In the genomic region with DNA sequence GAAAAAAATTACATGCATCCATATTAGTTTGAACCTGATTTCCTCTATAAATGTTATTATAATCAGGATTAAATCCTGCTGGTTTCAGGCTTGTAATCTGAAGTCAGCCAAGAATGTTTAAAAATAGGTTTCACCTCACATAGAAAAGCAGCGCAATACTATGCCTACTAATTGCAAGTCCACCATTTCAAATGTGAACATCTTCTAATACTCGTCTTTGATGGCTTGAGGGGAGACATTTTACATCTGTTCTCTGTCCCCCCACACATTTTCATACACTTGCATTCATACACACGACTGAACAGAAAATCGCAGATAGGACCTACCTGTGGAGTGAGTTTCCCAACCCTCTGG, we compare ENCODE assay signal across 23 cellular contexts. TPM values are rescaled to one million over a fixed set of nuclear protein-coding genes. Genes with fewer than 3 reads are reported as not detected.
DNase-seq lines count a peak whose midpoint lies in the region; ATAC-seq, FAIRE-seq and TF ChIP-seq lines count a peak whose summit lies in the region.
"Had no signal": no experiment of that assay in that cellular context is flagged by ENCODE, and none has a peak within 500 bp of the region (broad histone marks: within the 10 kb centered on the region; RNA-seq: fewer than 3 reads in every experiment).

No MANE protein-coding gene starts in this region.

- H3K4me1 Mint-ChIP-seq in nephron progenitor cell (peaks cover 59% of the 10 kb centered on the region), progenitor cell of endocrine pancreas (ENCODE audit: low read depth) (peaks cover 21% of the 10 kb centered on the region)

- H3K79me1 ChIP-seq in trophoblast cell (ENCODE audit: low read length) = no peaks in the 10 kb centered on the region

- H3K27me3 ChIP-seq in HepG2 (ENCODE audit: control insufficient read depth in 1 of 2, insufficient read depth in 2 of 2, low read length in 2 of 2) = no peaks in the 10 kb centered on the region; a peak in 3 of 5 replicates
- H3K27me3 ChIP-seq in right lobe of liver = no peaks in the 10 kb centered on the region
- H3K27me3 ChIP-seq in uterus = no peaks in the 10 kb centered on the region
- H3K27me3 ChIP-seq in trophoblast cell (ENCODE audit: insufficient read depth, low read length) = no peaks in the 10 kb centered on the region

- CTCF ChIA-PET in HepG2 (lab: Yijun Ruan, JAX; ENCODE audit: low intra/inter-chr PET ratio, low total read pairs) = no interaction called here

- no peak overlapping the region for H4K12ac ChIP-seq in trophoblast cell (ENCODE audit: low read depth, low read length)

- no peak overlapping the region for H3K4ac ChIP-seq in trophoblast cell (ENCODE audit: low read depth, low read length)

- no TSS peak for BruUV-seq in HepG2 (replicated peaks; lab: Mats Ljungman, UMichigan)

- H3K4me3 ChIP-seq in HepG2 (replicated peaks in 1 of 3; ENCODE audit: insufficient read depth in 1 of 3, low read depth in 2 of 3, low read length in 3 of 3) = peak overlapping the region; percentile 76 to 97 (median 88)
- H3K4me3 ChIP-seq in right lobe of liver = no peak overlapping the region
- H3K4me3 ChIP-seq in uterus = no peak overlapping the region
- no peak overlapping the region for H3K4me3 ChIP-seq in trophoblast cell (ENCODE audit: low read depth, low read length)
- H3K4me3 ChIP-seq: A549 had no signal

- no peak overlapping the region for H3K18ac ChIP-seq in trophoblast cell (ENCODE audit: low read length)

- WGBS in HepG2 (ENCODE audit: low lambda C conversion rate) = 25% methylated on average over 4 of the region's 4 CpGs
- 62% methylated on average over 4 of the region's 4 CpGs for WGBS in right lobe of liver (ENCODE audit: insufficient coverage, low coverage, low lambda C conversion rate, missing lambda C conversion rate)
- no CpG with 5 or more reads among the region's 4 CpGs for WGBS in trophoblast cell (ENCODE audit: extremely low coverage, insufficient coverage, insufficient read length)

- no peak for TF ChIP-seq CTCF in HepG2 (CRISPR knock-in tag; IDR thresholded peaks at IDR 0.05)
- TF ChIP-seq CTCF in right lobe of liver (IDR thresholded peaks at IDR 0.05) = no peak
- no peak for TF ChIP-seq CTCF in nephron progenitor cell (IDR thresholded peaks at IDR 0.05)
- TF ChIP-seq CTCF in progenitor cell of endocrine pancreas (IDR thresholded peaks at IDR 0.05; ENCODE audit: unreplicated experiment) = no peak
- TF ChIP-seq CTCF in uterus (IDR thresholded peaks at IDR 0.05) = no peak

- H3K9me3 Mint-ChIP-seq in nephron progenitor cell (peaks cover 18% of the 10 kb centered on the region), progenitor cell of endocrine pancreas (ENCODE audit: low read depth) (no peaks in the 10 kb centered on the region)
- H3K9me3 Mint-ChIP-seq: CD4-positive, alpha-beta T cell had no signal

- in situ Hi-C loops in HepG2 (cut with HindIII; ENCODE audit: extremely low pct_ligation_motif_present, low pct_unique_long_range_greater_than_20kb) = loop anchor here (5.0 kb wide), 1 partner anchor 94 kb away; no protein-coding TSS in a partner anchor

- peaks cover 34% of the 10 kb centered on the region for H3K4me1 ChIP-seq in HepG2 (ENCODE audit: insufficient read depth, low read length)
- no peaks in the 10 kb centered on the region for H3K4me1 ChIP-seq in right lobe of liver
- H3K4me1 ChIP-seq in uterus = peaks cover 4 to 8% of the 10 kb centered on the region in 2 donors
- H3K4me1 ChIP-seq in trophoblast cell (ENCODE audit: control insufficient read depth in 1 of 2, insufficient read depth in 2 of 2, low read length in 2 of 2) = no peaks in the 10 kb centered on the region
- H3K4me1 ChIP-seq: A549, Caco-2 had no signal

- intact Hi-C loops in HepG2 (cut with micrococcal nuclease; ENCODE audit: unreplicated experiment) (loop anchor here (5.0 to 10.0 kb wide), 3 partner anchors 64 to 269 kb away; no protein-coding TSS in a partner anchor), right lobe of liver (cut with DNase I) (no loop called here), uterus (cut with DNase I; ENCODE audit: low total_unique reads) (no loop called here)

- H3K27ac ChIP-seq in HepG2 (ENCODE audit: extremely low read length, insufficient read depth, low read length) (peak overlapping the region; percentile 98), right lobe of liver (no peak overlapping the region), uterus (peak overlapping the region; percentile 69 to 77), trophoblast cell (ENCODE audit: low read depth, low read length) (no peak overlapping the region)
- H3K27ac ChIP-seq: 22Rv1, A549, C4-2B, HL-60 had no signal

- H3K27ac Mint-ChIP-seq in nephron progenitor cell (peak overlapping the region; percentile 93), progenitor cell of endocrine pancreas (no peak overlapping the region)
- H3K27ac Mint-ChIP-seq: CD4-positive, alpha-beta T cell; HFFc6 had no signal

- H4K91ac ChIP-seq in trophoblast cell (ENCODE audit: low read depth, low read length) = no peak overlapping the region

- H2AK5ac ChIP-seq in trophoblast cell (ENCODE audit: low read length) = no peak overlapping the region

- H3K79me2 ChIP-seq in HepG2 (ENCODE audit: insufficient read depth, low read length) (peaks cover 55% of the 10 kb centered on the region), trophoblast cell (ENCODE audit: control insufficient read depth, insufficient read depth, low read length, poor library complexity) (no peaks in the 10 kb centered on the region)

- TF ChIP-seq RAD21 in HepG2 (CRISPR knock-in tag; IDR thresholded peaks at IDR 0.05) = no peak

- no peak overlapping the region for H2BK120ac ChIP-seq in trophoblast cell (ENCODE audit: insufficient read depth, low read length, poor library complexity)

- H2BK5ac ChIP-seq in trophoblast cell (ENCODE audit: low read depth, low read length, poor library complexity) = no peak overlapping the region

- POLR2A ChIA-PET in HepG2 (lab: Yijun Ruan, JAX) = interaction anchor here (1.2 to 1.7 kb wide), 2 partner anchors 11 to 42 kb away, joined by 6 to 8 read pairs; a partner anchor contains a TSS

- H3K14ac ChIP-seq in trophoblast cell (ENCODE audit: low read length) = no peak overlapping the region

- H3K36me3 ChIP-seq in HepG2 (replicated peaks in 1 of 2; ENCODE audit: control insufficient read depth in 1 of 2, insufficient read depth in 2 of 2, low read length in 2 of 2) (peaks cover 4 to 6% of the 10 kb centered on the region in 2 experiments; a peak in 4 of 5 replicates), right lobe of liver (no peaks in the 10 kb centered on the region), uterus (no peaks in the 10 kb centered on the region), trophoblast cell (ENCODE audit: control insufficient read depth in 1 of 2, insufficient read depth in 2 of 2, low read length in 2 of 2) (peaks cover 3 to 4% of the 10 kb centered on the region in 2 experiments)

- H3K36me3 Mint-ChIP-seq in nephron progenitor cell (ENCODE audit: low read depth) = peaks cover 19% of the 10 kb centered on the region
- H3K36me3 Mint-ChIP-seq in progenitor cell of endocrine pancreas (ENCODE audit: insufficient read depth) = no peaks in the 10 kb centered on the region

- H3K4me2 ChIP-seq in HepG2 (ENCODE audit: low read depth, low read length) = peak overlapping the region; percentile 81
- H3K4me2 ChIP-seq in trophoblast cell (ENCODE audit: low read length) = no peak overlapping the region
- H3K4me2 ChIP-seq: A549 had no signal

- ATAC-seq in HepG2 (no peak), right lobe of liver (no peak)
- ATAC-seq: A549, HCT116 had no signal

- TF ChIP-seq POLR2A in HepG2 (IDR thresholded peaks at IDR 0.05; ENCODE audit: insufficient read depth in 1 of 2, low read depth in 2 of 2, low read length in 2 of 2) = no peak
- TF ChIP-seq POLR2A in right lobe of liver (IDR thresholded peaks at IDR 0.05) = no peak
- TF ChIP-seq POLR2A in uterus (IDR thresholded peaks at IDR 0.05) = no peak

- no peak for FAIRE-seq in HepG2 (lab: Jason Lieb, UNC)
- FAIRE-seq: A549, D721Med had no signal

- no peak overlapping the region for H2BK12ac ChIP-seq in trophoblast cell (ENCODE audit: low read length)

- TF ChIP-seq EP300 in HepG2 (IDR thresholded peaks at IDR 0.05; ENCODE audit: low read depth in 2 of 2, low read length in 2 of 2) (no peak), HepG2 (CRISPR knock-in tag; IDR thresholded peaks at IDR 0.05; ENCODE audit: borderline replicate concordance) (no peak)

- H3K27me3 Mint-ChIP-seq in nephron progenitor cell (ENCODE audit: low read depth, poor library complexity) (peaks cover 3% of the 10 kb centered on the region), progenitor cell of endocrine pancreas (no peaks in the 10 kb centered on the region)

- no peak overlapping the region for H4K8ac ChIP-seq in trophoblast cell (ENCODE audit: low read depth, low read length)

- DNase-seq in HepG2 (ENCODE audit: low spot score) = no peak
- no peak for DNase-seq in right lobe of liver
- no peak for DNase-seq in nephron progenitor cell
- no peak for DNase-seq in progenitor cell of endocrine pancreas (ENCODE audit: low spot score, unreplicated experiment)
- DNase-seq in uterus = no peak
- DNase-seq in NCI-H2107 treated with DMSO at 0.1 percent for 48 hours (lab: John Stamatoyannopoulos, UW; ENCODE audit: unreplicated experiment) = no peak
- no peak for DNase-seq in trophoblast cell
- no peak for DNase-seq in activated CD8-positive, alpha-beta memory T cell treated with anti-CD3 and anti-CD28 coated beads, Interleukin-2, amount 50 U/mL, for 4 hours
- DNase-seq: AML-193; Caco-2; CD4-positive, alpha-beta T cell; DMS79; GF-D8; GOT3; H7; HFFc6 had no signal

- H3K4me3 Mint-ChIP-seq in nephron progenitor cell (peak overlapping the region; percentile 72), progenitor cell of endocrine pancreas (ENCODE audit: low read depth) (peak overlapping the region; percentile 54)
- H3K4me3 Mint-ChIP-seq: CD4-positive, alpha-beta T cell; HFFc6 had no signal

- peaks cover 32% of the 10 kb centered on the region for H4K20me1 ChIP-seq in HepG2 (ENCODE audit: insufficient read depth, low read length)

- peak overlapping the region; percentile 97 for H3K9ac ChIP-seq in HepG2 (ENCODE audit: insufficient read depth, low read depth, low read length)
- no peak overlapping the region for H3K9ac ChIP-seq in trophoblast cell (ENCODE audit: low read length)

- H3K9me3 ChIP-seq in HepG2 (ENCODE audit: low read length) = no peaks in the 10 kb centered on the region
- no peaks in the 10 kb centered on the region for H3K9me3 ChIP-seq in right lobe of liver
- H3K9me3 ChIP-seq in uterus = no peaks in the 10 kb centered on the region
- H3K9me3 ChIP-seq in trophoblast cell (ENCODE audit: insufficient read depth, low read depth, low read length) = no peaks in the 10 kb centered on the region
- H3K9me3 ChIP-seq: A549, Caco-2 had no signal

- H2AFZ ChIP-seq in HepG2 (ENCODE audit: low read length) = no peak overlapping the region
- no peak overlapping the region for H2AFZ ChIP-seq in trophoblast cell (ENCODE audit: insufficient read depth, low read length, poor library complexity)

- no peak overlapping the region for H3K23ac ChIP-seq in trophoblast cell (ENCODE audit: low read length)

RNA-seq across cellular contexts. Expression of a gene that starts 41.8 kb away (rescaled TPM):
- total RNA-seq in HepG2 (2016; rRNA removed; fragmentation: Illumina TruSeq; extraction: Trizol) (33.6 and 64.3 TPM in 2 replicates), right lobe of liver (1 to 10 TPM in 3 of 6 experiments, under 1 TPM in 3; 0.12 to 2.6 (median 1.1) TPM), progenitor cell of endocrine pancreas (11.4 and 13.2 TPM in 2 replicates), uterus (10 to 100 TPM in 3 of 4 donors, 1 to 10 TPM in 1; 7.6 to 92.6 (median 18.4) TPM)
- total RNA-seq in HepG2 (2016; cell fraction: cytosol; rRNA removed; fragmentation: Illumina TruSeq; extraction: Trizol; ENCODE audit: low read depth) = 4.3 and 4.4 TPM in 2 replicates
- 35.4 and 63.3 TPM in 2 replicates for total RNA-seq in HepG2 (2016; cell fraction: insoluble cytoplasmic fraction; rRNA removed; fragmentation: Illumina TruSeq; extraction: Trizol)
- total RNA-seq in HepG2 (2016; cell fraction: membrane; rRNA removed; fragmentation: Illumina TruSeq; extraction: Trizol) = 11.1 and 12.8 TPM in 2 replicates
- 124 and 146 TPM in 2 replicates for total RNA-seq in HepG2 (2016; cell fraction: nucleus; rRNA removed; fragmentation: Illumina TruSeq; extraction: Trizol)
- polyA plus RNA-seq in HepG2 (2011; rRNA removed) = 202 and 232 TPM in 2 replicates
- 129 and 182 TPM in 2 replicates for polyA plus RNA-seq in HepG2 (2011; cell fraction: cytosol; rRNA removed)
- 324 and 329 TPM in 2 replicates for polyA plus RNA-seq in HepG2 (2011; cell fraction: nucleus; rRNA removed)
- 122 and 133 TPM in 2 replicates for polyA plus RNA-seq in HepG2 (2012)
- polyA plus RNA-seq in HepG2 (2016; cell fraction: cytosol; fragmentation: Illumina TruSeq; extraction: Trizol; ENCODE audit: low read depth) = 3.2 and 3.5 TPM in 2 replicates
- polyA plus RNA-seq in HepG2 (2016; cell fraction: insoluble cytoplasmic fraction; fragmentation: Illumina TruSeq; extraction: Trizol; ENCODE audit: low read depth) = 22.5 and 25.8 TPM in 2 replicates
- 4.7 and 6.1 TPM in 2 replicates for polyA plus RNA-seq in HepG2 (2016; cell fraction: membrane; fragmentation: Illumina TruSeq; extraction: Trizol; ENCODE audit: low read depth)
- 89.7 and 90.5 TPM in 2 replicates for polyA plus RNA-seq in HepG2 (2016; cell fraction: nucleus; fragmentation: Illumina TruSeq; extraction: Trizol; ENCODE audit: insufficient read depth, low read depth)
- polyA minus RNA-seq in HepG2 (2011; rRNA and poly(A)+ RNA removed; ENCODE audit: low replicate concordance) = 0.56 and 445 TPM in 2 replicates
- polyA minus RNA-seq in HepG2 (2011; cell fraction: cytosol; rRNA and poly(A)+ RNA removed) = 118 and 175 TPM in 2 replicates
- polyA minus RNA-seq in HepG2 (2011; cell fraction: nucleus; rRNA and poly(A)+ RNA removed) = 794 and 882 TPM in 2 replicates
- 16.5 and 20.5 TPM in 2 replicates for polyA plus RNA-seq in trophoblast cell (2013)
- total RNA-seq: Daoy had no signal
- polyA plus RNA-seq: A549 had no signal

Comparison
In these comparisons a context has a peak if more than half of its experiments do, and no peak if none do; other contexts are left out.
1. H3K27ac ChIP-seq: peak in HepG2 (single experiment) and uterus (2 of 2); none in right lobe of liver (0 of 3) and trophoblast cell (single experiment).
2. H3K4me3 ChIP-seq: peak in HepG2 (3 of 3); none in right lobe of liver (0 of 3), uterus (0 of 2) and trophoblast cell (single experiment).